Comparison of ENCODE assay signal across 1 cellular context in genomic region chr6:67884442-67884841, GRCh38.
A peak's percentile ranks its signal among the peaks of the same experiment; 100 is the strongest.
TF ChIP-seq lines count a peak whose summit lies in the region.

No MANE protein-coding gene starts in this region.

TF ChIP-seq in K562, 482 proteins besides CTCF, POLR2A, EP300 and RAD21 (continued from another document and continues in another):
- TF ChIP-seq ZNF639 (CRISPR knock-in tag; conservative IDR thresholded peaks at IDR 0.05 in 1 of 2, IDR thresholded peaks at IDR 0.05 in 1 of 2): no peak
- TF ChIP-seq ZNF507 (tag; conservative IDR thresholded peaks at IDR 0.05): no peak
- TF ChIP-seq BRF1 (IDR thresholded peaks at IDR 0.05; ENCODE audit: borderline replicate concordance, extremely low read depth, insufficient read length): no peak
- peak; percentile 3; the same call in 1 of the 2 replicates for TF ChIP-seq SUPT5H (IDR thresholded peaks at IDR 0.05)
- TF ChIP-seq ZNF518B (CRISPR knock-in tag; IDR thresholded peaks at IDR 0.05): no peak
- TF ChIP-seq ZNF445 (CRISPR knock-in tag; IDR thresholded peaks at IDR 0.05; ENCODE audit: low read depth): no peak
- no peak for TF ChIP-seq RBM14 (IDR thresholded peaks at IDR 0.05; ENCODE audit: borderline replicate concordance, insufficient read depth, low read depth, low read length)
- no peak for TF ChIP-seq ERF (CRISPR knock-in tag; IDR thresholded peaks at IDR 0.05)
- TF ChIP-seq LARP7 (IDR thresholded peaks at IDR 0.05): peak; percentile 76
- TF ChIP-seq KDM4B (IDR thresholded peaks at IDR 0.05; ENCODE audit: borderline replicate concordance in 2 of 2, low read depth in 1 of 2): no peak
- TF ChIP-seq PCBP1 (IDR thresholded peaks at IDR 0.05; ENCODE audit: low read depth, low read length, poor library complexity, severe bottlenecking): no peak
- TF ChIP-seq ZNF175 (CRISPR knock-in tag; IDR thresholded peaks at IDR 0.05; ENCODE audit: low read depth): no peak
- no peak for TF ChIP-seq E4F1 (CRISPR knock-in tag; IDR thresholded peaks at IDR 0.05; ENCODE audit: borderline replicate concordance)
- TF ChIP-seq ZNF395 (CRISPR knock-in tag; IDR thresholded peaks at IDR 0.05): no peak
- no peak for TF ChIP-seq MEIS2 (IDR thresholded peaks at IDR 0.05; ENCODE audit: partially characterized antibody)
- no peak for TF ChIP-seq ZNF444 (CRISPR knock-in tag; IDR thresholded peaks at IDR 0.05)
- TF ChIP-seq RBBP5 (IDR thresholded peaks at IDR 0.05; ENCODE audit: borderline replicate concordance, insufficient read depth, low read length, poor library complexity, severe bottlenecking): no peak
- TF ChIP-seq ZNF589 (CRISPR knock-in tag; IDR thresholded peaks at IDR 0.05; ENCODE audit: low read depth): peak; percentile 65
- TF ChIP-seq BRF2 (IDR thresholded peaks at IDR 0.05; ENCODE audit: borderline replicate concordance, insufficient read depth, insufficient read length): no peak
- TF ChIP-seq GATA2 (CRISPR knock-in tag; IDR thresholded peaks at IDR 0.05): no peak
- TF ChIP-seq ARID4B (CRISPR knock-in tag; IDR thresholded peaks at IDR 0.05): peak; percentile 41
- no peak for TF ChIP-seq ZNF57 (CRISPR knock-in tag; IDR thresholded peaks at IDR 0.05)
- no peak for TF ChIP-seq CCNT2 (IDR thresholded peaks at IDR 0.05; ENCODE audit: borderline replicate concordance, extremely low read depth, insufficient read length, low read depth, low read length)
- TF ChIP-seq E2F8 (IDR thresholded peaks at IDR 0.05; ENCODE audit: low read depth, partially characterized antibody): peak; percentile 17
- no peak for TF ChIP-seq PHTF2 (CRISPR knock-in tag; IDR thresholded peaks at IDR 0.05)
- no peak for TF ChIP-seq ZNF277 (CRISPR knock-in tag; IDR thresholded peaks at IDR 0.05; ENCODE audit: borderline replicate concordance)
- TF ChIP-seq POLR2H (tag; IDR thresholded peaks at IDR 0.05; ENCODE audit: low read depth): no peak; the same call in 1 of the 2 replicates
- no peak for TF ChIP-seq ZNF280B (CRISPR knock-in tag; IDR thresholded peaks at IDR 0.05)
- no peak for TF ChIP-seq RHOXF2B (CRISPR knock-in tag; conservative IDR thresholded peaks at IDR 0.05)
- TF ChIP-seq ZC3H4 (CRISPR knock-in tag; IDR thresholded peaks at IDR 0.05; ENCODE audit: borderline replicate concordance): no peak
- no peak for TF ChIP-seq MEF2D (tag; conservative IDR thresholded peaks at IDR 0.05; ENCODE audit: low read depth)
- TF ChIP-seq MAFF (IDR thresholded peaks at IDR 0.05; ENCODE audit: low read length): no peak
- TF ChIP-seq DACH1 (IDR thresholded peaks at IDR 0.05; ENCODE audit: partially characterized antibody): no peak
- no peak for TF ChIP-seq DPF2 (IDR thresholded peaks at IDR 0.05)
- no peak for TF ChIP-seq HDAC6 (IDR thresholded peaks at IDR 0.05; ENCODE audit: low read depth, low read length)
- TF ChIP-seq BDP1 (IDR thresholded peaks at IDR 0.05; ENCODE audit: insufficient read depth, insufficient read length): no peak
- no peak for TF ChIP-seq ZNF121 (CRISPR knock-in tag; conservative IDR thresholded peaks at IDR 0.05)
- peak; percentile 29; the same call in 1 of the 2 replicates for TF ChIP-seq POLR2AphosphoS5 (IDR thresholded peaks at IDR 0.05; ENCODE audit: control insufficient read depth, insufficient read depth, low read depth, low read length)
- TF ChIP-seq SIN3B (IDR thresholded peaks at IDR 0.05; ENCODE audit: low read depth): no peak
